ENCODE assay signal across 10 cellular contexts in genomic region chr7:44964384-44964830, GRCh38. TPM values are rescaled to one million over a fixed set of nuclear protein-coding genes. Genes with fewer than 3 reads are reported as not detected.
DNase-seq lines count a peak whose midpoint lies in the region; ATAC-seq, FAIRE-seq and TF ChIP-seq lines count a peak whose summit lies in the region.
"Had no signal": no experiment of that assay in that cellular context is flagged by ENCODE, and none has a peak within 500 bp of the region (broad histone marks: within the 10 kb centered on the region; RNA-seq: fewer than 3 reads in every experiment).

No MANE protein-coding gene starts in this region.

- no peak overlapping the region for H3K27ac ChIP-seq in IMR-90 (ENCODE audit: insufficient read depth, low read length)
- H3K27ac ChIP-seq in GM12878 (ENCODE audit: control insufficient read depth, insufficient read depth): no peak overlapping the region

- H2AK9ac ChIP-seq in IMR-90 (replicated peaks; ENCODE audit: low read depth, low read length, poor library complexity): no peak overlapping the region

- peak; percentile 51 for TF ChIP-seq RAD21 in IMR-90 (IDR thresholded peaks at IDR 0.05; ENCODE audit: low read length)
- TF ChIP-seq RAD21 in GM12878 (IDR thresholded peaks at IDR 0.05; ENCODE audit: insufficient read depth, low read depth, low read length): 0 out of 2 replicates have a peak, but pooled peaks have one; percentile 22

- no peak for FAIRE-seq in GM12878 (lab: Jason Lieb, UNC)
- FAIRE-seq: TTC549 had no signal

- H3K4me2 ChIP-seq in IMR-90 (ENCODE audit: low read depth, low read length): no peak overlapping the region
- no peak overlapping the region for H3K4me2 ChIP-seq in GM12878 (ENCODE audit: control insufficient read depth, insufficient read depth)

- in situ Hi-C loops in IMR-90 (cut with MboI; ENCODE audit: low sequenced_read_pairs) (loop anchor here (10.0 kb wide), 1 partner anchor 170 kb away; no protein-coding TSS in a partner anchor), GM12878 (cut with MboI) (no loop called here)

- H2AK5ac ChIP-seq in IMR-90 (ENCODE audit: low read depth, low read length): no peak overlapping the region

- peaks cover 5% of the 10 kb centered on the region; the same call in 1 of the 2 replicates for H3K4me1 ChIP-seq in IMR-90 (ENCODE audit: control insufficient read depth, insufficient read depth, low read length)
- H3K4me1 ChIP-seq in GM12878 (ENCODE audit: control insufficient read depth, insufficient read depth, low read length): peaks cover 10% of the 10 kb centered on the region

- no peaks in the 10 kb centered on the region for H3K36me3 ChIP-seq in IMR-90 (ENCODE audit: control insufficient read depth, insufficient read depth, low read length)
- peaks cover 15 to 27% of the 10 kb centered on the region in 2 experiments for H3K36me3 ChIP-seq in GM12878 (ENCODE audit: control insufficient read depth in 2 of 2, insufficient read depth in 2 of 2, low read length in 1 of 2)

- no peak overlapping the region for H4K5ac ChIP-seq in IMR-90 (ENCODE audit: low read depth, low read length)

- no peak for TF ChIP-seq POLR2A in IMR-90 (IDR thresholded peaks at IDR 0.05; ENCODE audit: low read depth, low read length)
- 0 out of 2 replicates have a peak, but pooled peaks have one; percentile 4 for TF ChIP-seq POLR2A in GM12878 (IDR thresholded peaks at IDR 0.05; ENCODE audit: low read depth, low read length)

- no peak overlapping the region for H3K14ac ChIP-seq in IMR-90 (replicated peaks; ENCODE audit: low read depth, low read length)

- RAD21 ChIA-PET in GM12878 (lab: Charles Lee; ENCODE audit: unreplicated experiment): no interaction called here

- no peak overlapping the region for H2BK20ac ChIP-seq in IMR-90 (ENCODE audit: low read depth, low read length)

- H3K9ac ChIP-seq in IMR-90 (ENCODE audit: low read depth, low read length) (no peak overlapping the region), GM12878 (ENCODE audit: control insufficient read depth, insufficient read depth, low read length) (no peak overlapping the region)

- H3K27me3 ChIP-seq in IMR-90 (ENCODE audit: control insufficient read depth, insufficient read depth, low read length) (peaks cover 26% of the 10 kb centered on the region), GM12878 (replicated peaks in 1 of 2; ENCODE audit: control insufficient read depth in 2 of 2, insufficient read depth in 2 of 2, low read length in 1 of 2) (no peaks in the 10 kb centered on the region)

- 90% methylated on average over 4 of the region's 7 CpGs; no CpG with 5 or more reads in 1 of the 2 experiments for WGBS in IMR-90 (ENCODE audit: extremely low coverage in 2 of 2, insufficient read length in 1 of 2), 2 experiments
- 82% methylated on average over 7 of the region's 7 CpGs for WGBS in GM12878 (ENCODE audit: insufficient coverage, insufficient replicate concordance, low lambda C conversion rate, missing lambda C conversion rate)

- H4K20me1 ChIP-seq in IMR-90 (ENCODE audit: insufficient read depth, low read length): no peaks in the 10 kb centered on the region
- peaks cover 4% of the 10 kb centered on the region for H4K20me1 ChIP-seq in GM12878 (ENCODE audit: control insufficient read depth, insufficient read depth)

- H4K91ac ChIP-seq in IMR-90 (ENCODE audit: insufficient read depth, low read depth, low read length): no peak overlapping the region

- peak; percentile 61 for DNase-seq in activated CD8-positive, alpha-beta memory T cell treated with anti-CD3 and anti-CD28 coated beads, Interleukin-2, amount 50 U/mL, for 48 hours
- DNase-seq in activated CD8-positive, alpha-beta memory T cell treated with anti-CD3 and anti-CD28 coated beads for 24 hours: no peak
- DNase-seq in IMR-90 (peak; percentile 28), GM12878 (ENCODE audit: low read depth, low spot score) (no peak), posterior vena cava (ENCODE audit: low spot score) (peak; percentile 34), NCI-H2107 treated with DMSO at 0.1 percent for 48 hours (lab: John Stamatoyannopoulos, UW; ENCODE audit: unreplicated experiment) (no peak), RKO (ENCODE audit: low spot score) (no peak)
- DNase-seq in stimulated activated CD8-positive, alpha-beta memory T cell treated with anti-CD3 and anti-CD28 coated beads, Interleukin-4, amount 100 ng/mL, for 48 hours: no peak
- DNase-seq: NCI-H1092 had no signal

- ATAC-seq in IMR-90 (ENCODE audit: low read depth) (peak; percentile 24; the same call in 1 of the 2 replicates), GM12878 (peak; percentile 28)

- no peak overlapping the region for H3K23ac ChIP-seq in IMR-90 (ENCODE audit: low read depth, low read length)

- no peaks in the 10 kb centered on the region for H3K79me1 ChIP-seq in IMR-90 (ENCODE audit: low read depth in 1 of 2, low read length in 2 of 2)

- no peak overlapping the region for H3K56ac ChIP-seq in IMR-90 (ENCODE audit: extremely low read depth, insufficient read depth, low read length)

- intact Hi-C loops in IMR-90 (cut with micrococcal nuclease) (no loop called here), GM12878 (cut with micrococcal nuclease; ENCODE audit: unreplicated experiment) (no loop called here), posterior vena cava (cut with DNase I) (loop anchor here in 1 of 2 donors (10.0 kb wide), 1 partner anchor 170 kb away; no protein-coding TSS in a partner anchor)

- H2AFZ ChIP-seq in IMR-90 (replicated peaks; ENCODE audit: low read length, poor library complexity): peak overlapping the region; percentile 9
- H2AFZ ChIP-seq in GM12878 (ENCODE audit: control insufficient read depth, low read depth, low read length): no peak overlapping the region

- no peak for TF ChIP-seq EP300 in GM12878 (IDR thresholded peaks at IDR 0.05; ENCODE audit: borderline replicate concordance in 1 of 2, control insufficient read depth in 1 of 2, low read depth in 2 of 2, low read length in 2 of 2)

- H3K4me3 ChIP-seq in IMR-90 (ENCODE audit: insufficient read depth, low read depth, low read length): no peak overlapping the region
- H3K4me3 ChIP-seq in GM12878: no peak overlapping the region

- TF ChIP-seq CTCF in IMR-90 (conservative IDR thresholded peaks at IDR 0.05; ENCODE audit: low read depth, low read length): peak; percentile 34
- peak; percentile 17 to 28 (median 17); a peak in 4 of 6 replicates for TF ChIP-seq CTCF in GM12878 (IDR thresholded peaks at IDR 0.05 in 2 of 3, conservative IDR thresholded peaks at IDR 0.05 in 1 of 3; ENCODE audit: control insufficient read depth in 2 of 3, extremely low read depth in 1 of 3, insufficient read depth in 1 of 3, low read depth in 3 of 3, low read length in 3 of 3)

- no peak overlapping the region for H3K4ac ChIP-seq in IMR-90 (ENCODE audit: low read depth, low read length)

- no TSS peak for BruUV-seq in IMR-90 (replicated peaks; lab: Mats Ljungman, UMichigan)
- BruUV-seq in GM12878 (replicated peaks; lab: Mats Ljungman, UMichigan): no TSS peak

- H3K18ac ChIP-seq in IMR-90 (ENCODE audit: low read depth, low read length): no peak overlapping the region

- POLR2A ChIA-PET in IMR-90 (lab: Charles Lee; ENCODE audit: unreplicated experiment): no interaction called here
- POLR2A ChIA-PET in GM12878 (lab: Charles Lee): interaction anchor here (0.6 to 1.7 kb wide), 2 partner anchors 10 to 99 kb away, joined by 3 to 5 read pairs; no protein-coding TSS in a partner anchor

- no peaks in the 10 kb centered on the region for H3K9me1 ChIP-seq in IMR-90 (ENCODE audit: insufficient read depth, low read length)

- no peak overlapping the region for H2BK5ac ChIP-seq in IMR-90 (ENCODE audit: low read depth, low read length, poor library complexity, severe bottlenecking)

- H4K8ac ChIP-seq in IMR-90 (ENCODE audit: low read depth in 2 of 2, low read length in 2 of 2): no peak overlapping the region

- no peaks in the 10 kb centered on the region for H3K79me2 ChIP-seq in GM12878 (ENCODE audit: control insufficient read depth, insufficient read depth, low read length)

- H3K9me3 ChIP-seq in IMR-90 (ENCODE audit: control insufficient read depth, insufficient read depth, low read length) (no peaks in the 10 kb centered on the region), GM12878 (replicated peaks; ENCODE audit: control insufficient read depth, insufficient read depth, low read length) (no peaks in the 10 kb centered on the region)

- SMC1A ChIA-PET in GM12878 (lab: Charles Lee; ENCODE audit: uncharacterized antibody, unreplicated experiment): interaction anchor here (0.6 kb wide), 1 partner anchor 102 kb away, joined by 3 read pairs; no protein-coding TSS in a partner anchor

- no peak overlapping the region for H2BK15ac ChIP-seq in IMR-90 (ENCODE audit: low read depth, low read length)

- dilution Hi-C loops in IMR-90 (cut with HindIII; ENCODE audit: low sequenced_read_pairs, unreplicated experiment): no loop called here

- no peak overlapping the region for H2BK120ac ChIP-seq in IMR-90 (ENCODE audit: low read depth, low read length)

- CTCF ChIA-PET in IMR-90 (lab: Yijun Ruan, JAX): interaction anchor here (0.5 to 0.6 kb wide), 2 partner anchors 75 to 98 kb away, joined by 3 to 4 read pairs; no protein-coding TSS in a partner anchor
- CTCF ChIA-PET in GM12878 (lab: Yijun Ruan, JAX): interaction anchor here (0.6 to 1.5 kb wide), 3 partner anchors 9 to 107 kb away, joined by 3 to 11 read pairs (median 3); no protein-coding TSS in a partner anchor

RNA-seq across cellular contexts. Expression of gene MYO1G, which starts 14.4 kb away (rescaled TPM):
- total RNA-seq in IMR-90 (2012; rRNA removed) (under 0.01 TPM in 2 replicates), GM12878 (2014; rRNA removed) (154 and 176 TPM in 2 replicates), GM12878 (2014; rRNA removed; fragmentation: Illumina TruSeq; extraction: Trizol) (63.7 and 66.1 TPM in 2 replicates), GM12878 (2021) (224 and 232 TPM in 2 replicates), posterior vena cava (1 to 10 TPM; 4.9 to 6.3 TPM)
- polyA plus RNA-seq in IMR-90 (2012; rRNA removed) (0.02 and 0.04 TPM in 2 replicates), GM12878 (2011; rRNA removed) (54.3 and 118 TPM in 2 replicates), GM12878 (2014; fragmentation: Illumina TruSeq; extraction: Trizol) (36.1 and 77.2 TPM in 2 replicates), GM12878 (2014; fragmentation: Nextera tagmentation; extraction: Ambion mirVana) (1 to 10 TPM; 1.8 to 3.3 TPM), GM12878 (2014; rRNA removed) (150 and 184 TPM in 2 replicates), GM12878 (2016; fragmentation: Nextera tagmentation; extraction: Ambion mirVana) (100 to 1,000 TPM; 185 to 216 TPM)
- polyA plus RNA-seq in IMR-90 (2012; cell fraction: cytosol; rRNA removed): 0.01 TPM in 1 of 2 replicates, not detected in the other
- polyA plus RNA-seq in IMR-90 (2012; cell fraction: nucleus; rRNA removed; ENCODE audit: low replicate concordance): 0.16 and 0.21 TPM in 2 replicates
- 406 and 444 TPM in 2 replicates for total RNA-seq in GM12878 (2013; cell fraction: nucleolus; rRNA removed)
- polyA plus RNA-seq in GM12878 (2011; ENCODE audit: low read depth): 91.4 TPM
- 111 and 152 TPM in 2 replicates for polyA plus RNA-seq in GM12878 (2011; cell fraction: cytosol; rRNA removed)
- polyA plus RNA-seq in GM12878 (2011; cell fraction: nucleus; rRNA removed): 518 and 587 TPM in 2 replicates
- polyA plus RNA-seq in GM12878 (2012): 195 and 215 TPM in 2 replicates
- 230 and 324 TPM in 2 replicates for polyA minus RNA-seq in GM12878 (2011; rRNA and poly(A)+ RNA removed)
- 97.1 and 110 TPM in 2 replicates for polyA minus RNA-seq in GM12878 (2011; cell fraction: cytosol; rRNA and poly(A)+ RNA removed)
- polyA minus RNA-seq in GM12878 (2011; cell fraction: nucleus; rRNA and poly(A)+ RNA removed): 238 and 294 TPM in 2 replicates

RNA-seq across cellular contexts. Expression of gene CCM2, which starts 35.6 kb away (rescaled TPM):
- total RNA-seq in IMR-90 (2012; rRNA removed): 56.1 and 65.2 TPM in 2 replicates
- polyA plus RNA-seq in IMR-90 (2012; rRNA removed): 71.7 and 78.5 TPM in 2 replicates
- 50.3 and 98.2 TPM in 2 replicates for polyA plus RNA-seq in IMR-90 (2012; cell fraction: cytosol; rRNA removed)
- 45.6 and 112 TPM in 2 replicates for polyA plus RNA-seq in IMR-90 (2012; cell fraction: nucleus; rRNA removed; ENCODE audit: low replicate concordance)
- 36.2 and 40.0 TPM in 2 replicates for total RNA-seq in GM12878 (2013; cell fraction: nucleolus; rRNA removed)
- 71.6 and 74.7 TPM in 2 replicates for total RNA-seq in GM12878 (2014; rRNA removed)
- total RNA-seq in GM12878 (2014; rRNA removed; fragmentation: Illumina TruSeq; extraction: Trizol): 34.3 and 35.6 TPM in 2 replicates
- total RNA-seq in GM12878 (2021): 61.2 and 61.6 TPM in 2 replicates
- 25.8 TPM for polyA plus RNA-seq in GM12878 (2011; ENCODE audit: low read depth)
- polyA plus RNA-seq in GM12878 (2011; rRNA removed): 22.5 and 30.2 TPM in 2 replicates
- 45.3 and 56.3 TPM in 2 replicates for polyA plus RNA-seq in GM12878 (2011; cell fraction: cytosol; rRNA removed)
- 67.7 and 71.7 TPM in 2 replicates for polyA plus RNA-seq in GM12878 (2011; cell fraction: nucleus; rRNA removed)
- polyA plus RNA-seq in GM12878 (2012): 51.5 and 60.9 TPM in 2 replicates
- 19.1 and 36.2 TPM in 2 replicates for polyA plus RNA-seq in GM12878 (2014; fragmentation: Illumina TruSeq; extraction: Trizol)
- polyA plus RNA-seq in GM12878 (2014; fragmentation: Nextera tagmentation; extraction: Ambion mirVana): 1 to 10 TPM in 1 of 2 experiments, under 1 TPM in 1; 1.00 to 4.1 TPM
- polyA plus RNA-seq in GM12878 (2014; rRNA removed): 70.8 and 73.7 TPM in 2 replicates
- 10 to 100 TPM; 75.2 to 82.3 TPM for polyA plus RNA-seq in GM12878 (2016; fragmentation: Nextera tagmentation; extraction: Ambion mirVana)
- polyA minus RNA-seq in GM12878 (2011; rRNA and poly(A)+ RNA removed): 31.6 and 47.1 TPM in 2 replicates
- 18.2 and 29.1 TPM in 2 replicates for polyA minus RNA-seq in GM12878 (2011; cell fraction: cytosol; rRNA and poly(A)+ RNA removed)
- polyA minus RNA-seq in GM12878 (2011; cell fraction: nucleus; rRNA and poly(A)+ RNA removed): 15.1 and 19.7 TPM in 2 replicates
- total RNA-seq in posterior vena cava: 10 to 100 TPM; 31.8 to 36.9 TPM

Comparison
In these comparisons a context has a peak if more than half of its experiments do, and no peak if none do; other contexts are left out.
1. DNase-seq: peak in activated CD8-positive, alpha-beta memory T cell treated with anti-CD3 and anti-CD28 coated beads, Interleukin-2, amount 50 U/mL, for 48 hours (single experiment), IMR-90 (single experiment) and posterior vena cava (single experiment); none in activated CD8-positive, alpha-beta memory T cell treated with anti-CD3 and anti-CD28 coated beads for 24 hours (single experiment), GM12878 (single experiment), NCI-H2107 treated with DMSO at 0.1 percent for 48 hours (single experiment), stimulated activated CD8-positive, alpha-beta memory T cell treated with anti-CD3 and anti-CD28 coated beads, Interleukin-4, amount 100 ng/mL, for 48 hours (single experiment) and RKO (single experiment).
2. RNA of gene MYO1G, which starts 14.4 kb away (total RNA-seq): 63.7 to 444 TPM in GM12878; 4.9 to 6.3 TPM in posterior vena cava and under 0.01 TPM in IMR-90; every median in the first group is over 4 times any median in the second.